8 cellular contexts compared by ENCODE assay signal in the genomic region with DNA sequence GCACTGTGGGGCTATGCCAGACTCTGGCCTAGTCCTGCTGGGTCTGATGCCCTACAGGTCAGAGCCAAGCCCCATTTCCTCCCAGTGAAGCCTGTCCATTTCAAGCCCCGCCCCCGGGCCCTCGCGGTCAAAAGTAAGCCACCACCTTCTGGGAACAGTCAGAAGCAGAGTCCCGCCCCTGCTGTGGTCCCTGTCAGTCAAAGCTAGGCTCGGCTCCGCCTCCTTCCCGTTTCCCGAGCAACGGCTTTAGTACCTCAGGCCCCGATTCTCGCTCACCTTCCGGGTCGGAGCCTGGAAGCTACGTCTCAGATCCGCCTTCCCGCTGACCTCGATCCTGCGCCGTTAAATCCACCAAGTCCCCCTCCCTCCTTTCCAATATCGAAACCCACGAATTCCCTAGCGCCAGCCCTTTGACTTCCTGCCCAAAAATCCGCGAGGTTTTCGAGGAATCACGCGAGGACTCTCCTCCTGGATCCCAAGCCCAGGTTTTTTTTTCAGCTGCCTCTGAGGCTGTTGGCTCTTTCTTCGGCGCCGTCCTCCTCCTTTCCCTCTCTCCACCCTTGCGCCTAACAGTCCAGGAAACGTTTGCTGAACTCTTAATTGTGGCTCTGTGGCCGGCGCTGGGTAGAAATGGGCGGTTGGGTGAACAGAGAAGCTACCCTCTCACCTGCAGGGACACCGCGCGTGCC. TPM values are rescaled to one million over a fixed set of nuclear protein-coding genes. Genes with fewer than 3 reads are reported as not detected.
DNase-seq lines count a peak whose midpoint lies in the region; ATAC-seq, FAIRE-seq and TF ChIP-seq lines count a peak whose summit lies in the region.

No MANE protein-coding gene starts in this region.

- FAIRE-seq in astrocyte (lab: Jason Lieb, UNC), result peak; percentile 13

- peak overlapping the region; percentile 91 for H3K27ac ChIP-seq in astrocyte (ENCODE audit: low read depth, low read length)

- peaks cover 32% of the 10 kb centered on the region for H4K20me1 ChIP-seq in astrocyte (ENCODE audit: insufficient read depth, low read length)

- DNase-seq in NCI-H1694 treated with DMSO at 0.1 percent for 48 hours (lab: John Stamatoyannopoulos, UW) (peak; percentile 84), astrocyte (ENCODE audit: low read depth) (peak; percentile 90), hepatic stellate cell (ENCODE audit: low spot score) (peak; percentile 94), renal cortical epithelial cell (ENCODE audit: low read depth) (peak; percentile 96), cortex of kidney (lab: John Stamatoyannopoulos, UW) (no peak)
- DNase-seq in T-helper 2 cell treated with Interferon-gamma antibody and Interleukin-4, amounts not matched to agents 5 μg/mL and 100 μg/mL, for 36 hours (ENCODE audit: low spot score), result peak; percentile 91

- no peak for TF ChIP-seq CTCF in astrocyte (IDR thresholded peaks at IDR 0.05; ENCODE audit: insufficient read depth, low read depth, low read length)

- peak overlapping the region; percentile 90 for H3K9ac ChIP-seq in astrocyte (ENCODE audit: low read length)

- H3K9me3 ChIP-seq in astrocyte (ENCODE audit: insufficient read depth, low read depth, low read length), result no peaks in the 10 kb centered on the region

- H3K36me3 Mint-ChIP-seq in T-helper 2 cell treated with Interferon-gamma antibody and Interleukin-4, amounts not matched to agents 5 μg/mL and 100 μg/mL, for 36 hours (ENCODE audit: low read depth), result peaks cover 10% of the 10 kb centered on the region
- H3K36me3 Mint-ChIP-seq in astrocyte (ENCODE audit: low read depth, unreplicated experiment), result peaks cover 16% of the 10 kb centered on the region

- H3K79me2 ChIP-seq in astrocyte (ENCODE audit: insufficient read depth, low read length), result no peaks in the 10 kb centered on the region

- no peaks in the 10 kb centered on the region for H3K27me3 ChIP-seq in astrocyte (ENCODE audit: insufficient read depth, low read length)

- peaks cover 38% of the 10 kb centered on the region for H3K27me3 Mint-ChIP-seq in T-helper 2 cell treated with Interferon-gamma antibody and Interleukin-4, amounts not matched to agents 5 μg/mL and 100 μg/mL, for 36 hours (ENCODE audit: low read depth)
- H3K27me3 Mint-ChIP-seq in astrocyte (ENCODE audit: low read depth, unreplicated experiment), result peaks cover 19% of the 10 kb centered on the region

- ATAC-seq in GM18498 (IDR thresholded peaks at IDR 0.05; ENCODE audit: unreplicated experiment) (peak; percentile 96), HG02884 (IDR thresholded peaks at IDR 0.05; ENCODE audit: unreplicated experiment) (peak; percentile 89)

- peak overlapping the region; percentile 91 for H3K4me3 Mint-ChIP-seq in T-helper 2 cell treated with Interferon-gamma antibody and Interleukin-4, amounts not matched to agents 5 μg/mL and 100 μg/mL, for 36 hours
- peak overlapping the region; percentile 87 for H3K4me3 Mint-ChIP-seq in astrocyte (ENCODE audit: unreplicated experiment)

- peak overlapping the region; percentile 92 for H2AFZ ChIP-seq in astrocyte (ENCODE audit: low read depth, low read length)

- H3K4me2 ChIP-seq in astrocyte (ENCODE audit: low read length), result peak overlapping the region; percentile 90

- H3K4me3 ChIP-seq in astrocyte (ENCODE audit: insufficient read depth, low read depth, low read length), result peak overlapping the region; percentile 72

- peaks cover 28% of the 10 kb centered on the region for H3K4me1 ChIP-seq in astrocyte (ENCODE audit: insufficient read depth, low read length)

- peaks cover 21% of the 10 kb centered on the region for H3K4me1 Mint-ChIP-seq in T-helper 2 cell treated with Interferon-gamma antibody and Interleukin-4, amounts not matched to agents 5 μg/mL and 100 μg/mL, for 36 hours (ENCODE audit: low read depth)
- H3K4me1 Mint-ChIP-seq in astrocyte (ENCODE audit: low read depth, unreplicated experiment), result peaks cover 16% of the 10 kb centered on the region

- H3K9me3 Mint-ChIP-seq in T-helper 2 cell treated with Interferon-gamma antibody and Interleukin-4, amounts not matched to agents 5 μg/mL and 100 μg/mL, for 36 hours, result no peaks in the 10 kb centered on the region
- no peaks in the 10 kb centered on the region for H3K9me3 Mint-ChIP-seq in astrocyte (ENCODE audit: unreplicated experiment)

- H3K27ac Mint-ChIP-seq in T-helper 2 cell treated with Interferon-gamma antibody and Interleukin-4, amounts not matched to agents 5 μg/mL and 100 μg/mL, for 36 hours, result peak overlapping the region; percentile 84
- peak overlapping the region; percentile 99 for H3K27ac Mint-ChIP-seq in astrocyte (ENCODE audit: unreplicated experiment)

- peaks cover 21% of the 10 kb centered on the region for H3K36me3 ChIP-seq in astrocyte (ENCODE audit: insufficient read depth, low read length)

RNA-seq across cellular contexts. Expression of gene SFXN3, which starts 11.8 kb away (rescaled TPM):
- total RNA-seq in astrocyte, result 59.2 and 68.3 TPM in 2 replicates
- 35.8 and 40.9 TPM in 2 replicates for total RNA-seq in renal cortical epithelial cell

RNA-seq across cellular contexts. Expression of gene PDZD7, which starts 11.9 kb away (rescaled TPM):
- total RNA-seq in astrocyte, result 2.2 and 4.5 TPM in 2 replicates
- total RNA-seq in renal cortical epithelial cell, result 1.3 and 4.7 TPM in 2 replicates

RNA-seq across cellular contexts. Expression of gene KAZALD1, which starts 19.0 kb away (rescaled TPM):
- total RNA-seq in astrocyte (8.1 and 9.6 TPM in 2 replicates), renal cortical epithelial cell (1.0 and 1.1 TPM in 2 replicates)

RNA-seq across cellular contexts. Expression of gene LZTS2, which starts 43.2 kb away (rescaled TPM):
- 69.9 and 73.9 TPM in 2 replicates for total RNA-seq in astrocyte
- 72.9 and 77.3 TPM in 2 replicates for total RNA-seq in renal cortical epithelial cell

RNA-seq across cellular contexts. Expression of gene TWNK, which starts 55.5 kb away (rescaled TPM):
- 12.9 TPM in 2 replicates for total RNA-seq in astrocyte
- total RNA-seq in renal cortical epithelial cell, result 8.7 and 16.8 TPM in 2 replicates
